ENCODE assay signal across 22 cellular contexts in genomic region chr1:192161974-192162373, GRCh38. TPM values are rescaled to one million over a fixed set of nuclear protein-coding genes. Genes with fewer than 3 reads are reported as not detected.
A peak's percentile ranks its signal among the peaks of the same experiment; 100 is the strongest.
DNase-seq lines count a peak whose midpoint lies in the region; ATAC-seq, FAIRE-seq and TF ChIP-seq lines count a peak whose summit lies in the region.
"Had no signal": no experiment of that assay in that cellular context is flagged by ENCODE, and none has a peak within 500 bp of the region (broad histone marks: within the 10 kb centered on the region; RNA-seq: fewer than 3 reads in every experiment).

No MANE protein-coding gene starts in this region.

- peaks cover 0 to 58% (median 31%) of the 10 kb centered on the region in 10 experiments; a peak in 15 of 20 replicates for H3K4me1 ChIP-seq in BLaER1 treated with 17β-estradiol and CSF1 and Interleukin-3, amounts not matched to agents 10 nM and 100 nM
- H3K4me1 ChIP-seq: BLaER1, Peyer's patch had no signal

- H3K27me3 Mint-ChIP-seq in dendritic cell treated with granulocyte-macrophage colony-stimulating factor and Interleukin-4, amounts not matched to agents 40 ng/mL and 50 ng/mL, for 4 days: no peaks in the 10 kb centered on the region

- H3K4me3 ChIP-seq in BLaER1 treated with 17β-estradiol and CSF1 and Interleukin-3, amounts not matched to agents 10 nM and 100 nM: peak overlapping the region in 6 of 10 experiments; percentile 58 to 73 (median 62); a peak in 8 of 20 replicates
- H3K4me3 ChIP-seq: BLaER1, HAP-1, Peyer's patch had no signal

- peak overlapping the region; percentile 97 for H3K27ac Mint-ChIP-seq in dendritic cell treated with granulocyte-macrophage colony-stimulating factor and Interleukin-4, amounts not matched to agents 40 ng/mL and 50 ng/mL, for 4 days
- H3K27ac Mint-ChIP-seq: T-helper 1 cell treated with Interleukin-12 subunit alpha and Interleukin-12 subunit beta and Interleukin-4 antibody, amounts not matched to agents 30 μg/mL and 1 μg/mL, for 36 hours had no signal

- H3K4me3 Mint-ChIP-seq in dendritic cell treated with granulocyte-macrophage colony-stimulating factor and Interleukin-4, amounts not matched to agents 40 ng/mL and 50 ng/mL, for 4 days: peak overlapping the region; percentile 74
- H3K4me3 Mint-ChIP-seq: T-helper 1 cell treated with Interleukin-12 subunit alpha and Interleukin-12 subunit beta and Interleukin-4 antibody, amounts not matched to agents 30 μg/mL and 1 μg/mL, for 36 hours had no signal

- H3K36me3 ChIP-seq in BLaER1 treated with 17β-estradiol and CSF1 and Interleukin-3, amounts not matched to agents 10 nM and 100 nM: peaks cover 0 to 51% (median 18%) of the 10 kb centered on the region in 11 experiments; a peak in 12 of 22 replicates
- H3K36me3 ChIP-seq: BLaER1, HAP-1, Peyer's patch had no signal

- TF ChIP-seq POLR2A in GM12891 (IDR thresholded peaks at IDR 0.05; ENCODE audit: low read depth, low read length): no peak

- H3K9me3 Mint-ChIP-seq in dendritic cell treated with granulocyte-macrophage colony-stimulating factor and Interleukin-4, amounts not matched to agents 40 ng/mL and 50 ng/mL, for 4 days: peaks cover 9% of the 10 kb centered on the region

- peaks cover 30% of the 10 kb centered on the region for H3K4me1 Mint-ChIP-seq in dendritic cell treated with granulocyte-macrophage colony-stimulating factor and Interleukin-4, amounts not matched to agents 40 ng/mL and 50 ng/mL, for 4 days (ENCODE audit: low read depth)

- H3K9me3 ChIP-seq in BLaER1 treated with 17β-estradiol and CSF1 and Interleukin-3, amounts not matched to agents 10 nM and 100 nM (replicated peaks in 1 of 11): peaks cover 7 to 43% (median 17%) of the 10 kb centered on the region in 11 experiments; a peak in 21 of 22 replicates
- H3K9me3 ChIP-seq: HAP-1, Peyer's patch had no signal

- peak overlapping the region in 7 of 11 experiments; percentile 34 to 93 (median 74); a peak in 13 of 22 replicates for H3K4me2 ChIP-seq in BLaER1 treated with 17β-estradiol and CSF1 and Interleukin-3, amounts not matched to agents 10 nM and 100 nM
- H3K4me2 ChIP-seq: BLaER1 had no signal

- no peaks in the 10 kb centered on the region for H4K20me1 ChIP-seq in BLaER1 treated with 17β-estradiol and CSF1 and Interleukin-3, amounts not matched to agents 10 nM and 100 nM
- H4K20me1 ChIP-seq: BLaER1 had no signal

- H3K27ac ChIP-seq in BLaER1 treated with 17β-estradiol and CSF1 and Interleukin-3, amounts not matched to agents 10 nM and 100 nM: peak overlapping the region in 7 of 11 experiments; percentile 3 to 98 (median 95); a peak in 10 of 22 replicates
- H3K27ac ChIP-seq: BLaER1, Peyer's patch had no signal

- H3K9ac ChIP-seq in BLaER1 treated with 17β-estradiol and CSF1 and Interleukin-3, amounts not matched to agents 10 nM and 100 nM: peak overlapping the region in 4 of 11 experiments; percentile 7 to 89 (median 86); a peak in 7 of 22 replicates
- H3K9ac ChIP-seq: BLaER1 had no signal

- ATAC-seq in HG03039 (IDR thresholded peaks at IDR 0.05; ENCODE audit: unreplicated experiment): no peak

- intact Hi-C loops in dendritic cell treated with granulocyte-macrophage colony-stimulating factor and Interleukin-4, amounts not matched to agents 40 ng/mL and 50 ng/mL, for 4 days (cut with micrococcal nuclease): no loop called here

- DNase-seq in GM12891 (ENCODE audit: insufficient read length, low spot score): no peak
- DNase-seq in MV-4-11 (lab: John Stamatoyannopoulos, UW): peak; percentile 60
- no peak for DNase-seq in cerebellum (ENCODE audit: low spot score)
- no peak for DNase-seq in activated gamma-delta T cell treated with Interleukin-2 at 50 U/mL for 16 hours
- no peak for DNase-seq in NCI-H1092 (lab: John Stamatoyannopoulos, UW)
- DNase-seq: COR-L47, DMS153, NCI-H1417, NCI-H187 treated with DMSO at 0.1 percent for 48 hours, NCI-H2171, NCI-H446 treated with DMSO at 0.1 percent for 48 hours, NCI-H748 treated with DMSO at 0.1 percent for 48 hours, Peyer's patch, Right ventricle myocardium superior had no signal

- FAIRE-seq in GM12891 (lab: Jason Lieb, UNC): no peak
- FAIRE-seq: A204.1 had no signal

- H3K36me3 Mint-ChIP-seq in dendritic cell treated with granulocyte-macrophage colony-stimulating factor and Interleukin-4, amounts not matched to agents 40 ng/mL and 50 ng/mL, for 4 days (ENCODE audit: low read depth): peaks cover 29% of the 10 kb centered on the region

- no peaks in the 10 kb centered on the region for H3K27me3 ChIP-seq in BLaER1 treated with 17β-estradiol and CSF1 and Interleukin-3, amounts not matched to agents 10 nM and 100 nM
- H3K27me3 ChIP-seq: BLaER1, Peyer's patch had no signal

TF ChIP-seq in GM12891, 5 proteins besides CTCF, POLR2A, EP300 and RAD21:
- TF ChIP-seq PAX5 (IDR thresholded peaks at IDR 0.05; ENCODE audit: insufficient read depth, low read length, severe bottlenecking) (no peak), TAF1 (IDR thresholded peaks at IDR 0.05; ENCODE audit: low read depth, low read length) (no peak), POLR2AphosphoS5 (IDR thresholded peaks at IDR 0.05; ENCODE audit: low read depth, low read length) (no peak), SPI1 (IDR thresholded peaks at IDR 0.05; ENCODE audit: low read depth, low read length) (peak; percentile 26; the same call in 1 of the 2 replicates), POU2F2 (IDR thresholded peaks at IDR 0.05; ENCODE audit: low read depth, low read length) (no peak)
TF ChIP-seq in GM12891: peak in this region for 1.

RNA-seq across cellular contexts. Expression of gene RGS18, which starts 3.7 kb away (rescaled TPM):
- polyA plus RNA-seq in GM12891 (2012; ENCODE audit: low read depth, missing spikeins): not detected
- total RNA-seq in cerebellum: 0.82 TPM
- total RNA-seq: M059J had no signal
